13 cellular contexts compared by ENCODE assay signal in genomic region chr13:110281736-110282135, GRCh38. TPM values are rescaled to one million over a fixed set of nuclear protein-coding genes. Genes with fewer than 3 reads are reported as not detected.
"Had no signal": no experiment of that assay in that cellular context is flagged by ENCODE, and none has a peak within 500 bp of the region (broad histone marks: within the 10 kb centered on the region; RNA-seq: fewer than 3 reads in every experiment).

No MANE protein-coding gene starts in this region.

- H3K4me1 Mint-ChIP-seq: activated T-helper 17 cell treated with anti-CD3 and anti-CD28 coated beads, Interleukin-2, amount 50 U/mL, for 72 hours; central memory CD8-positive, alpha-beta T cell; stimulated activated memory B cell treated with anti-CD40 and anti-IgM and Interleukin-4, amounts not matched to agents 10 μg/mL and 1 μg/mL and 100 μg/mL, for 72 hours had no signal

- H3K36me3 Mint-ChIP-seq: stimulated activated memory B cell treated with anti-CD40 and anti-IgM and Interleukin-4, amounts not matched to agents 10 μg/mL and 1 μg/mL and 100 μg/mL, for 72 hours had no signal

- H3K4me3 Mint-ChIP-seq: activated naive CD4-positive, alpha-beta T cell treated with anti-CD3 and anti-CD28 coated beads for 36 hours; activated T-helper 17 cell treated with anti-CD3 and anti-CD28 coated beads, Interleukin-2, amount 50 U/mL, for 72 hours; central memory CD8-positive, alpha-beta T cell; stimulated activated memory B cell treated with anti-CD40 and anti-IgM and Interleukin-4, amounts not matched to agents 10 μg/mL and 1 μg/mL and 100 μg/mL, for 72 hours had no signal

- H3K9me3 Mint-ChIP-seq: activated naive CD4-positive, alpha-beta T cell treated with anti-CD3 and anti-CD28 coated beads for 36 hours; activated T-helper 17 cell treated with anti-CD3 and anti-CD28 coated beads, Interleukin-2, amount 50 U/mL, for 72 hours; central memory CD8-positive, alpha-beta T cell had no signal

- DNase-seq: activated CD4-positive, alpha-beta T cell treated with anti-CD3 and anti-CD28 coated beads, Interleukin-2, amount 50 U/mL, for 1 hour; activated naive CD4-positive, alpha-beta T cell treated with anti-CD3 and anti-CD28 coated beads for 36 hours; activated T-cell treated with anti-CD3 and anti-CD28 coated beads for 4 hours; dermis blood vessel endothelial cell; foreskin melanocyte; mesenchymal stem cell had no signal

- H3K27ac Mint-ChIP-seq: activated naive CD4-positive, alpha-beta T cell treated with anti-CD3 and anti-CD28 coated beads for 36 hours; activated T-helper 17 cell treated with anti-CD3 and anti-CD28 coated beads, Interleukin-2, amount 50 U/mL, for 72 hours; stimulated activated memory B cell treated with anti-CD40 and anti-IgM and Interleukin-4, amounts not matched to agents 10 μg/mL and 1 μg/mL and 100 μg/mL, for 72 hours had no signal

- ATAC-seq: activated T-helper 17 cell treated with anti-CD3 and anti-CD28 coated beads, Interleukin-2, amount 50 U/mL, for 72 hours; body of pancreas; stimulated activated memory B cell treated with anti-CD40 and anti-IgM and Interleukin-4, amounts not matched to agents 10 μg/mL and 1 μg/mL and 100 μg/mL, for 72 hours had no signal

- H3K9me3 ChIP-seq: body of pancreas had no signal

- H3K4me3 ChIP-seq: body of pancreas, skin epidermis had no signal

- H3K27me3 ChIP-seq: body of pancreas had no signal

RNA-seq across cellular contexts. Expression of gene COL4A1, which starts 25.2 kb away (rescaled TPM):
- total RNA-seq: activated CD8-positive, alpha-beta memory T cell treated with anti-CD3 and anti-CD28 coated beads for 36 hours; activated T-helper 17 cell treated with anti-CD3 and anti-CD28 coated beads, Interleukin-2, amount 50 U/mL, for 72 hours; T-helper 2 cell treated with Interferon-gamma antibody and Interleukin-4, amounts not matched to agents 100 ng/mL and 5 ng/mL, for 36 hours had no signal

RNA-seq across cellular contexts. Expression of gene COL4A2, which starts 25.3 kb away (rescaled TPM):
- total RNA-seq: activated CD8-positive, alpha-beta memory T cell treated with anti-CD3 and anti-CD28 coated beads for 36 hours; activated naive CD4-positive, alpha-beta T cell treated with anti-CD3 and anti-CD28 coated beads for 36 hours; T-helper 2 cell treated with Interferon-gamma antibody and Interleukin-4, amounts not matched to agents 100 ng/mL and 5 ng/mL, for 36 hours had no signal
